Comparison of ENCODE assay signal across 8 cellular contexts in genomic region chr15:100341662-100342560, GRCh38. TPM values are rescaled to one million over a fixed set of nuclear protein-coding genes. Genes with fewer than 3 reads are reported as not detected.
DNase-seq lines count a peak whose midpoint lies in the region; ATAC-seq, FAIRE-seq and TF ChIP-seq lines count a peak whose summit lies in the region.

TSS of gene ADAMTS17 (minus strand) at chr15:100341975. CDS start at chr15:100341899, 76 bp downstream.

- H4K20me1 ChIP-seq in HepG2 (ENCODE audit: insufficient read depth, low read length) = no peaks in the 10 kb centered on the region

- H3K79me2 ChIP-seq in HepG2 (ENCODE audit: insufficient read depth, low read length) = no peaks in the 10 kb centered on the region

- CTCF ChIA-PET in HepG2 (lab: Yijun Ruan, JAX; ENCODE audit: low intra/inter-chr PET ratio, low total read pairs) = interaction anchor here (1.3 to 1.9 kb wide), 2 partner anchors 9 to 42 kb away, joined by 3 to 12 read pairs; no protein-coding TSS in a partner anchor

- intact Hi-C loops in HepG2 (cut with micrococcal nuclease; ENCODE audit: unreplicated experiment) = loop anchor here (5.0 kb wide), 1 partner anchor 40 kb away; no protein-coding TSS in a partner anchor

- peak; percentile 51; the same call in 1 of the 2 replicates for TF ChIP-seq RAD21 in HepG2 (CRISPR knock-in tag; IDR thresholded peaks at IDR 0.05)

- H3K4me1 ChIP-seq in HepG2 (ENCODE audit: insufficient read depth, low read length) = peaks cover 14% of the 10 kb centered on the region

- no peaks in the 10 kb centered on the region for H3K9me3 ChIP-seq in HepG2 (ENCODE audit: low read length)

- peak; percentile 48 for DNase-seq in GM18507 (ENCODE audit: extremely low spot score, insufficient read length, low read depth)
- peak; percentile 98 for DNase-seq in NCI-H226
- DNase-seq in activated CD4-positive, alpha-beta T cell treated with anti-CD3 and anti-CD28 coated beads, Interleukin-2, amount 50 U/mL, for 4 hours = peak; percentile 95 to 96
- DNase-seq in dermis microvascular lymphatic vessel endothelial cell (ENCODE audit: low read depth in 2 of 2) = peak; percentile 91 to 93
- peak; percentile 77 for DNase-seq in HepG2 (ENCODE audit: low spot score)
- DNase-seq in stimulated activated CD4-positive, alpha-beta T cell treated with anti-CD3 and anti-CD28 coated beads, Interleukin-2, amount 100 ng/mL, for 24 hours = peak; percentile 94 to 96
- no peak for DNase-seq in H54 (ENCODE audit: insufficient read length, low spot score)

- peak within 1 kb of the TSS; percentile 66 for H3K4me2 ChIP-seq in HepG2 (ENCODE audit: low read depth, low read length)

- H3K4me3 ChIP-seq in HepG2 (replicated peaks in 1 of 3; ENCODE audit: insufficient read depth in 1 of 3, low read depth in 2 of 3, low read length in 3 of 3) = peak within 1 kb of the TSS; percentile 48 to 69 (median 55); a peak in 5 of 6 replicates

- H3K27me3 ChIP-seq in HepG2 (ENCODE audit: control insufficient read depth in 1 of 2, insufficient read depth in 2 of 2, low read length in 2 of 2) = peaks cover 2 to 31% of the 10 kb centered on the region in 2 experiments

- TF ChIP-seq EP300 in HepG2 (IDR thresholded peaks at IDR 0.05; ENCODE audit: low read depth in 2 of 2, low read length in 2 of 2) (no peak), HepG2 (CRISPR knock-in tag; IDR thresholded peaks at IDR 0.05; ENCODE audit: borderline replicate concordance) (no peak)

- H3K9ac ChIP-seq in HepG2 (ENCODE audit: insufficient read depth, low read depth, low read length) = no peak within 1 kb of the TSS

- H2AFZ ChIP-seq in HepG2 (ENCODE audit: low read length) = no peak within 1 kb of the TSS

- ATAC-seq in HG03039 (IDR thresholded peaks at IDR 0.05; ENCODE audit: unreplicated experiment) (peak; percentile 93), HepG2 (peak; percentile 94)

- WGBS in HepG2 (ENCODE audit: low lambda C conversion rate) = 2% methylated on average over 14 of the region's 76 CpGs

- H3K27ac ChIP-seq in HepG2 (ENCODE audit: extremely low read length, insufficient read depth, low read length) = no peak within 1 kb of the TSS

- TF ChIP-seq POLR2A in HepG2 (IDR thresholded peaks at IDR 0.05; ENCODE audit: insufficient read depth in 1 of 2, low read depth in 2 of 2, low read length in 2 of 2) (no peak), H54 (IDR thresholded peaks at IDR 0.05; ENCODE audit: low read depth, low read length) (no peak)

- POLR2A ChIA-PET in HepG2 (lab: Yijun Ruan, JAX) = no interaction called here

- in situ Hi-C loops in HepG2 (cut with HindIII; ENCODE audit: extremely low pct_ligation_motif_present, low pct_unique_long_range_greater_than_20kb) = loop anchor here (25.0 kb wide), 2 partner anchors 405 to 1080 kb away; partner anchors contain the start of gene LRRC28

- BruUV-seq in HepG2 (replicated peaks; lab: Mats Ljungman, UMichigan) = no TSS peak

- TF ChIP-seq CTCF in HepG2 (CRISPR knock-in tag; IDR thresholded peaks at IDR 0.05) = peak; percentile 88

- no peaks in the 10 kb centered on the region for H3K36me3 ChIP-seq in HepG2 (replicated peaks in 1 of 2; ENCODE audit: control insufficient read depth in 1 of 2, insufficient read depth in 2 of 2, low read length in 2 of 2)

- peak; percentile 92 for FAIRE-seq in GM18507 (lab: Jason Lieb, UNC)
- FAIRE-seq in HepG2 (lab: Jason Lieb, UNC) = peak; percentile 74
- FAIRE-seq in H54 (lab: Jason Lieb, UNC) = no peak

TF ChIP-seq in HepG2, 621 proteins besides CTCF, POLR2A, EP300 and RAD21 (continues in another document):
- TF ChIP-seq ZMAT3 (CRISPR knock-in tag; conservative IDR thresholded peaks at IDR 0.05) (no peak), HMG20A (CRISPR knock-in tag; IDR thresholded peaks at IDR 0.05; ENCODE audit: borderline replicate concordance) (no peak), BRCA1 (CRISPR knock-in tag; IDR thresholded peaks at IDR 0.05) (no peak), IRF9 (CRISPR knock-in tag; IDR thresholded peaks at IDR 0.05; ENCODE audit: borderline replicate concordance) (no peak), JUND (CRISPR knock-in tag; IDR thresholded peaks at IDR 0.05) (no peak), ZC3H4 (CRISPR knock-in tag; IDR thresholded peaks at IDR 0.05; ENCODE audit: borderline replicate concordance) (no peak), CC2D1A (CRISPR knock-in tag; IDR thresholded peaks at IDR 0.05) (0 out of 2 replicates have a peak, but pooled peaks have one; percentile 71), PLRG1 (conservative IDR thresholded peaks at IDR 0.05) (no peak), EZH2 (conservative IDR thresholded peaks at IDR 0.05; ENCODE audit: low read depth, low read length) (0 out of 2 replicates have a peak, but pooled peaks have one; percentile 78), IRF1 (CRISPR knock-in tag; IDR thresholded peaks at IDR 0.05; ENCODE audit: low read depth) (no peak), ZNF253 (CRISPR knock-in tag; IDR thresholded peaks at IDR 0.05; ENCODE audit: borderline replicate concordance) (0 out of 2 replicates have a peak, but pooled peaks have one; percentile 22), ZNF619 (CRISPR knock-in tag; IDR thresholded peaks at IDR 0.05) (no peak), DMAP1 (CRISPR knock-in tag; IDR thresholded peaks at IDR 0.05) (no peak), MAF1 (CRISPR knock-in tag; IDR thresholded peaks at IDR 0.05; ENCODE audit: borderline replicate concordance) (no peak), SIN3A (IDR thresholded peaks at IDR 0.05; ENCODE audit: borderline replicate concordance, low read depth, low read length) (0 out of 2 replicates have a peak, but pooled peaks have one; percentile 39)
- TF ChIP-seq, protein P1, sequence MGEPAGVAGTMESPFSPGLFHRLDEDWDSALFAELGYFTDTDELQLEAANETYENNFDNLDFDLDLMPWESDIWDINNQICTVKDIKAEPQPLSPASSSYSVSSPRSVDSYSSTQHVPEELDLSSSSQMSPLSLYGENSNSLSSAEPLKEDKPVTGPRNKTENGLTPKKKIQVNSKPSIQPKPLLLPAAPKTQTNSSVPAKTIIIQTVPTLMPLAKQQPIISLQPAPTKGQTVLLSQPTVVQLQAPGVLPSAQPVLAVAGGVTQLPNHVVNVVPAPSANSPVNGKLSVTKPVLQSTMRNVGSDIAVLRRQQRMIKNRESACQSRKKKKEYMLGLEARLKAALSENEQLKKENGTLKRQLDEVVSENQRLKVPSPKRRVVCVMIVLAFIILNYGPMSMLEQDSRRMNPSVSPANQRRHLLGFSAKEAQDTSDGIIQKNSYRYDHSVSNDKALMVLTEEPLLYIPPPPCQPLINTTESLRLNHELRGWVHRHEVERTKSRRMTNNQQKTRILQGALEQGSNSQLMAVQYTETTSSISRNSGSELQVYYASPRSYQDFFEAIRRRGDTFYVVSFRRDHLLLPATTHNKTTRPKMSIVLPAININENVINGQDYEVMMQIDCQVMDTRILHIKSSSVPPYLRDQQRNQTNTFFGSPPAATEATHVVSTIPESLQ (CRISPR knock-in tag; conservative IDR thresholded peaks at IDR 0.05) = no peak

RNA-seq across cellular contexts. Expression of gene ADAMTS17, which starts in this region (rescaled TPM):
- total RNA-seq in dermis microvascular lymphatic vessel endothelial cell = under 0.01 and 0.13 TPM in 2 replicates
- 0.02 and 0.36 TPM in 2 replicates for total RNA-seq in HepG2 (2016; rRNA removed; fragmentation: Illumina TruSeq; extraction: Trizol)
- total RNA-seq in HepG2 (2016; cell fraction: cytosol; rRNA removed; fragmentation: Illumina TruSeq; extraction: Trizol; ENCODE audit: low read depth) = not detected in 2 replicates
- 0.12 TPM in 1 of 2 replicates, not detected in the other for total RNA-seq in HepG2 (2016; cell fraction: insoluble cytoplasmic fraction; rRNA removed; fragmentation: Illumina TruSeq; extraction: Trizol)
- total RNA-seq in HepG2 (2016; cell fraction: membrane; rRNA removed; fragmentation: Illumina TruSeq; extraction: Trizol) = 0.10 and 0.37 TPM in 2 replicates
- total RNA-seq in HepG2 (2016; cell fraction: nucleus; rRNA removed; fragmentation: Illumina TruSeq; extraction: Trizol) = not detected in 2 replicates
- polyA plus RNA-seq in HepG2 (2011; rRNA removed) = 0.04 and 0.09 TPM in 2 replicates
- polyA plus RNA-seq in HepG2 (2011; cell fraction: cytosol; rRNA removed) = 0.03 and 0.04 TPM in 2 replicates
- 0.07 and 0.10 TPM in 2 replicates for polyA plus RNA-seq in HepG2 (2011; cell fraction: nucleus; rRNA removed)
- 0.05 and 0.13 TPM in 2 replicates for polyA plus RNA-seq in HepG2 (2012)
- polyA plus RNA-seq in HepG2 (2016; cell fraction: cytosol; fragmentation: Illumina TruSeq; extraction: Trizol; ENCODE audit: low read depth) = not detected in 2 replicates
- polyA plus RNA-seq in HepG2 (2016; cell fraction: insoluble cytoplasmic fraction; fragmentation: Illumina TruSeq; extraction: Trizol; ENCODE audit: low read depth) = 0.04 and 0.19 TPM in 2 replicates
- 0.02 TPM in 1 of 2 replicates, not detected in the other for polyA plus RNA-seq in HepG2 (2016; cell fraction: membrane; fragmentation: Illumina TruSeq; extraction: Trizol; ENCODE audit: low read depth)
- polyA plus RNA-seq in HepG2 (2016; cell fraction: nucleus; fragmentation: Illumina TruSeq; extraction: Trizol; ENCODE audit: insufficient read depth, low read depth) = not detected in 2 replicates
- polyA minus RNA-seq in HepG2 (2011; rRNA and poly(A)+ RNA removed; ENCODE audit: low replicate concordance) = 0.34 TPM in 1 of 2 replicates, not detected in the other
- not detected in 2 replicates for polyA minus RNA-seq in HepG2 (2011; cell fraction: cytosol; rRNA and poly(A)+ RNA removed)
- polyA minus RNA-seq in HepG2 (2011; cell fraction: nucleus; rRNA and poly(A)+ RNA removed) = not detected in 2 replicates

Comparison
In these comparisons a context has a peak if more than half of its experiments do, and no peak if none do; other contexts are left out.
1. Peak in DNase-seq in dermis microvascular lymphatic vessel endothelial cell; RNA of the gene not detected or under 1 TPM.
2. Peak in DNase-seq, ATAC-seq, H3K4me3 ChIP-seq and H3K4me2 ChIP-seq in HepG2; RNA of the gene not detected or under 1 TPM.